ENCODE assay signal across 1 cellular context in the genomic region with DNA sequence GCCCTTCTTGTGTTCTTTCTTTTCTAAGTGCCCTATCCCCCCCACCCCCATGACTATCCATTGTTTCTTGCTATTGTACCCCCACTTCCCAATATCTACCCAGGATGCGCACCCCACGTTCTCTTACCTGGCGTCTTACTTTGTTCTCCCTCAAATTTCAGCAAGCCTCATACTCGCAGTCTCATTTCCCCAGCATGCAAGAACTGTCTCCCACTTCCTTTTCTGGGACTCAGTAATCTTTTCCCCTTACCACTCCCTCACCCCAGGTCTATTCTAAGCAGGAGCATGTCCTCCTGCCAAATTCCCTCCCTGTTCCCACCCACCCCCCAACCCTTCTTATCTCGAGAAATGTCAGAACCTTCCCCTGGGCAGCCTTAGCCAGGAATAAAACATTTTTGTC.
TF ChIP-seq lines count a peak whose summit lies in the region.

No MANE protein-coding gene starts in this region.

TF ChIP-seq in GM23338, 12 proteins besides CTCF, POLR2A, EP300 and RAD21 (continued from another document):
- TF ChIP-seq, protein P1, sequence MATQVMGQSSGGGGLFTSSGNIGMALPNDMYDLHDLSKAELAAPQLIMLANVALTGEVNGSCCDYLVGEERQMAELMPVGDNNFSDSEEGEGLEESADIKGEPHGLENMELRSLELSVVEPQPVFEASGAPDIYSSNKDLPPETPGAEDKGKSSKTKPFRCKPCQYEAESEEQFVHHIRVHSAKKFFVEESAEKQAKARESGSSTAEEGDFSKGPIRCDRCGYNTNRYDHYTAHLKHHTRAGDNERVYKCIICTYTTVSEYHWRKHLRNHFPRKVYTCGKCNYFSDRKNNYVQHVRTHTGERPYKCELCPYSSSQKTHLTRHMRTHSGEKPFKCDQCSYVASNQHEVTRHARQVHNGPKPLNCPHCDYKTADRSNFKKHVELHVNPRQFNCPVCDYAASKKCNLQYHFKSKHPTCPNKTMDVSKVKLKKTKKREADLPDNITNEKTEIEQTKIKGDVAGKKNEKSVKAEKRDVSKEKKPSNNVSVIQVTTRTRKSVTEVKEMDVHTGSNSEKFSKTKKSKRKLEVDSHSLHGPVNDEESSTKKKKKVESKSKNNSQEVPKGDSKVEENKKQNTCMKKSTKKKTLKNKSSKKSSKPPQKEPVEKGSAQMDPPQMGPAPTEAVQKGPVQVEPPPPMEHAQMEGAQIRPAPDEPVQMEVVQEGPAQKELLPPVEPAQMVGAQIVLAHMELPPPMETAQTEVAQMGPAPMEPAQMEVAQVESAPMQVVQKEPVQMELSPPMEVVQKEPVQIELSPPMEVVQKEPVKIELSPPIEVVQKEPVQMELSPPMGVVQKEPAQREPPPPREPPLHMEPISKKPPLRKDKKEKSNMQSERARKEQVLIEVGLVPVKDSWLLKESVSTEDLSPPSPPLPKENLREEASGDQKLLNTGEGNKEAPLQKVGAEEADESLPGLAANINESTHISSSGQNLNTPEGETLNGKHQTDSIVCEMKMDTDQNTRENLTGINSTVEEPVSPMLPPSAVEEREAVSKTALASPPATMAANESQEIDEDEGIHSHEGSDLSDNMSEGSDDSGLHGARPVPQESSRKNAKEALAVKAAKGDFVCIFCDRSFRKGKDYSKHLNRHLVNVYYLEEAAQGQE (IDR thresholded peaks at IDR 0.05; ENCODE audit: unreplicated experiment) = no peak
- no peak for TF ChIP-seq EZH2 (IDR thresholded peaks at IDR 0.05; ENCODE audit: low read depth, unreplicated experiment)
- TF ChIP-seq JUNB (IDR thresholded peaks at IDR 0.05; ENCODE audit: unreplicated experiment) = no peak
- no peak for TF ChIP-seq ZNF114 (CRISPR knock-in tag; IDR thresholded peaks at IDR 0.05)
- no peak for TF ChIP-seq ZNF331 (CRISPR knock-in tag; IDR thresholded peaks at IDR 0.05; ENCODE audit: low read depth)
- no peak for TF ChIP-seq EZH2phosphoT487 (IDR thresholded peaks at IDR 0.05; ENCODE audit: unreplicated experiment)
- TF ChIP-seq ZNF462 (CRISPR knock-in tag; IDR thresholded peaks at IDR 0.05) = no peak
- TF ChIP-seq STAT1 (IDR thresholded peaks at IDR 0.05; ENCODE audit: unreplicated experiment) = no peak
- TF ChIP-seq CREB1 (CRISPR knock-in tag; IDR thresholded peaks at IDR 0.05; ENCODE audit: low read depth) = no peak
- TF ChIP-seq POLR2AphosphoS5 (IDR thresholded peaks at IDR 0.05; ENCODE audit: low read depth) = no peak
TF ChIP-seq in GM23338: peak in this region for 0.
